ENCODE assay signal across 17 cellular contexts in genomic region chr5:54120473-54120872, GRCh38.
A peak's percentile ranks its signal among the peaks of the same experiment; 100 is the strongest.
DNase-seq lines count a peak whose midpoint lies in the region; ATAC-seq and TF ChIP-seq lines count a peak whose summit lies in the region.
"Had no signal": no experiment of that assay in that cellular context is flagged by ENCODE, and none has a peak within 500 bp of the region (broad histone marks: within the 10 kb centered on the region; RNA-seq: fewer than 3 reads in every experiment).

No MANE protein-coding gene starts in this region.

- H3K36me3 ChIP-seq in thoracic aorta (no peaks in the 10 kb centered on the region), endodermal cell (ENCODE audit: control insufficient read depth, insufficient read depth, low read length) (no peaks in the 10 kb centered on the region)
- H3K36me3 ChIP-seq: BLaER1, HAP-1 had no signal

- no peak overlapping the region for H3K9ac ChIP-seq in endodermal cell (ENCODE audit: extremely low read depth, low read length, poor library complexity, severe bottlenecking)
- H3K9ac ChIP-seq: BLaER1 had no signal

- H3K4me3 ChIP-seq in AG10803 (ENCODE audit: low read length), result no peak overlapping the region
- peak overlapping the region; percentile 23 for H3K4me3 ChIP-seq in thoracic aorta
- H3K4me3 ChIP-seq in endodermal cell (ENCODE audit: low read length), result no peak overlapping the region
- H3K4me3 ChIP-seq: BLaER1, GM12878, HAP-1 had no signal

- no peak overlapping the region for H3K27ac ChIP-seq in thoracic aorta
- no peak overlapping the region for H3K27ac ChIP-seq in endodermal cell (ENCODE audit: low read depth, low read length)
- H3K27ac ChIP-seq: BLaER1 had no signal

- TF ChIP-seq CTCF in AG10803 (conservative IDR thresholded peaks at IDR 0.05; ENCODE audit: low read length) (no peak), thoracic aorta (IDR thresholded peaks at IDR 0.05) (no peak), endodermal cell (conservative IDR thresholded peaks at IDR 0.05) (no peak)

- no peaks in the 10 kb centered on the region for H3K9me3 Mint-ChIP-seq in endodermal cell
- H3K9me3 Mint-ChIP-seq: CD8-positive, alpha-beta memory T cell had no signal

- no peaks in the 10 kb centered on the region for H3K27me3 Mint-ChIP-seq in endodermal cell (ENCODE audit: insufficient read depth)
- H3K27me3 Mint-ChIP-seq: CD8-positive, alpha-beta memory T cell had no signal

- H3K4me3 Mint-ChIP-seq in endodermal cell, result no peak overlapping the region
- H3K4me3 Mint-ChIP-seq: CD8-positive, alpha-beta memory T cell had no signal

- H3K4me1 ChIP-seq in thoracic aorta (ENCODE audit: control insufficient read depth in 1 of 2, low read depth in 2 of 2), result peaks cover 0 to 9% of the 10 kb centered on the region in 2 donors
- no peaks in the 10 kb centered on the region for H3K4me1 ChIP-seq in endodermal cell (ENCODE audit: control insufficient read depth, insufficient read depth, low read length)
- H3K4me1 ChIP-seq: BLaER1, Caco-2, HAP-1 had no signal

- WGBS in endodermal cell (ENCODE audit: insufficient coverage in 1 of 2, insufficient read length in 1 of 2), 2 experiments, result 93 to 100% methylated on average over 2 of the region's 2 CpGs

- H3K27ac Mint-ChIP-seq in endodermal cell, result no peak overlapping the region

- H3K36me3 Mint-ChIP-seq in endodermal cell (ENCODE audit: low read depth), result no peaks in the 10 kb centered on the region

- H3K27me3 ChIP-seq in thoracic aorta (replicated peaks; ENCODE audit: insufficient read depth) (no peaks in the 10 kb centered on the region), endodermal cell (ENCODE audit: control insufficient read depth, insufficient read depth, low read length, poor library complexity, severe bottlenecking) (no peaks in the 10 kb centered on the region)
- H3K27me3 ChIP-seq: BLaER1 had no signal

- ATAC-seq in thoracic aorta (ENCODE audit: insufficient number of reproducible peaks, low FRiP score, low read depth) (no peak), GM21529 (IDR thresholded peaks at IDR 0.05; ENCODE audit: unreplicated experiment) (no peak)
- ATAC-seq: GM12878, HepG2 had no signal

- DNase-seq in AG10803 (ENCODE audit: low read depth), result peak; percentile 83
- DNase-seq in GM04503 (ENCODE audit: low read depth), result peak; percentile 30
- DNase-seq in myocyte (ENCODE audit: low read depth), result peak; percentile 82
- DNase-seq in thoracic aorta (ENCODE audit: low spot score), result no peak
- DNase-seq in globus pallidus (ENCODE audit: low spot score), result no peak
- no peak for DNase-seq in endodermal cell
- DNase-seq: AML-193; Caco-2; CD8-positive, alpha-beta memory T cell; DND-41; GF-D8; GOT3 had no signal

- H3K9me3 ChIP-seq in thoracic aorta (no peaks in the 10 kb centered on the region), endodermal cell (ENCODE audit: control insufficient read depth, low read length) (no peaks in the 10 kb centered on the region)
- H3K9me3 ChIP-seq: BLaER1, Caco-2, HAP-1 had no signal

- no peaks in the 10 kb centered on the region for H3K4me1 Mint-ChIP-seq in endodermal cell

Comparison
In these comparisons a context has a peak if more than half of its experiments do, and no peak if none do; other contexts are left out.
1. DNase-seq: peak in AG10803 (single experiment), GM04503 (single experiment) and myocyte (single experiment); none in thoracic aorta (single experiment), globus pallidus (single experiment) and endodermal cell (single experiment).